In genomic region chr18:54919412-54919811, GRCh38 we compare ENCODE assay signal across 27 cellular contexts. TPM values are rescaled to one million over a fixed set of nuclear protein-coding genes. Genes with fewer than 3 reads are reported as not detected.
DNase-seq lines count a peak whose midpoint lies in the region; ATAC-seq, FAIRE-seq and TF ChIP-seq lines count a peak whose summit lies in the region.
"Had no signal": no experiment of that assay in that cellular context is flagged by ENCODE, and none has a peak within 500 bp of the region (broad histone marks: within the 10 kb centered on the region; RNA-seq: fewer than 3 reads in every experiment).

No MANE protein-coding gene starts in this region.

- H3K79me2 ChIP-seq in SK-N-SH (ENCODE audit: insufficient read depth) = no peaks in the 10 kb centered on the region
- no peaks in the 10 kb centered on the region for H3K79me2 ChIP-seq in neural progenitor cell (ENCODE audit: low read depth)

- H3K4me2 ChIP-seq in SK-N-SH (no peak overlapping the region), neural progenitor cell (no peak overlapping the region)
- H3K4me2 ChIP-seq: BLaER1 treated with 17β-estradiol and CSF1 and Interleukin-3, amounts not matched to agents 10 nM and 100 nM had no signal

- H3K27ac ChIP-seq in SK-N-SH (ENCODE audit: low read depth in 2 of 2, low read length in 1 of 2) (peak overlapping the region in 1 of 2 experiments; percentile 93; a peak in 2 of 4 replicates), neural progenitor cell (no peak overlapping the region)
- H3K27ac ChIP-seq in naive thymus-derived CD4-positive, alpha-beta T cell (ENCODE audit: low read depth, low read length) = no peak overlapping the region
- H3K27ac ChIP-seq: BLaER1 treated with 17β-estradiol and CSF1 and Interleukin-3, amounts not matched to agents 10 nM and 100 nM; C4-2B had no signal

- TF ChIP-seq CTCF in BE2C (IDR thresholded peaks at IDR 0.05; ENCODE audit: low read depth, low read length) (no peak), D721Med (IDR thresholded peaks at IDR 0.05; ENCODE audit: insufficient read depth, missing control alignments) (no peak), SK-N-SH (IDR thresholded peaks at IDR 0.05) (no peak), neural progenitor cell (IDR thresholded peaks at IDR 0.05) (no peak)

- TF ChIP-seq RAD21 in SK-N-SH (IDR thresholded peaks at IDR 0.05; ENCODE audit: low read length) = no peak; the same call in 1 of the 2 replicates

- no peaks in the 10 kb centered on the region for H3K36me3 Mint-ChIP-seq in neural progenitor cell
- no peaks in the 10 kb centered on the region for H3K36me3 Mint-ChIP-seq in naive thymus-derived CD4-positive, alpha-beta T cell
- H3K36me3 Mint-ChIP-seq: CD8-positive, alpha-beta T cell had no signal

- DNase-seq in BE2C (peak; percentile 24), D721Med (ENCODE audit: insufficient read length, low spot score) (no peak), SK-N-SH (peak; percentile 39), neural progenitor cell (ENCODE audit: low spot score) (no peak), NCI-H1092 (lab: John Stamatoyannopoulos, UW) (no peak)
- DNase-seq in naive thymus-derived CD4-positive, alpha-beta T cell = no peak
- DNase-seq in stimulated activated CD8-positive, alpha-beta memory T cell treated with anti-CD3 and anti-CD28 coated beads, Interleukin-4, amount 100 ng/mL, for 48 hours = no peak
- DNase-seq: 8988T; ACHN; Caco-2; Calu3; CD4-positive, alpha-beta T cell; CD8-positive, alpha-beta T cell; DMS 273 treated with DMSO at 0.1 percent for 48 hours; DMS153; DMS53; DMS79; DND-41; EL; GDM1 had no signal

- H3K4me1 Mint-ChIP-seq in neural progenitor cell = peaks cover 19% of the 10 kb centered on the region
- no peaks in the 10 kb centered on the region for H3K4me1 Mint-ChIP-seq in naive thymus-derived CD4-positive, alpha-beta T cell

- H3K4me3 Mint-ChIP-seq in neural progenitor cell = no peak overlapping the region
- no peak overlapping the region for H3K4me3 Mint-ChIP-seq in naive thymus-derived CD4-positive, alpha-beta T cell
- H3K4me3 Mint-ChIP-seq: CD4-positive, alpha-beta T cell; CD8-positive, alpha-beta T cell had no signal

- 73% methylated on average over 6 of the region's 6 CpGs for WGBS in SK-N-SH (ENCODE audit: low lambda C conversion rate)

- H3K9me3 ChIP-seq in BE2C = no peaks in the 10 kb centered on the region
- no peaks in the 10 kb centered on the region for H3K9me3 ChIP-seq in SK-N-SH
- H3K9me3 ChIP-seq in neural progenitor cell (ENCODE audit: low read depth) = no peaks in the 10 kb centered on the region
- no peaks in the 10 kb centered on the region for H3K9me3 ChIP-seq in naive thymus-derived CD4-positive, alpha-beta T cell (ENCODE audit: control insufficient read depth in 2 of 3, low read length in 3 of 3)
- H3K9me3 ChIP-seq: Caco-2 had no signal

- intact Hi-C loops in naive thymus-derived CD4-positive, alpha-beta T cell (cut with micrococcal nuclease) = no loop called here

- H3K27me3 ChIP-seq in BE2C (no peaks in the 10 kb centered on the region), SK-N-SH (ENCODE audit: insufficient read depth) (no peaks in the 10 kb centered on the region), neural progenitor cell (no peaks in the 10 kb centered on the region)
- no peaks in the 10 kb centered on the region for H3K27me3 ChIP-seq in naive thymus-derived CD4-positive, alpha-beta T cell (ENCODE audit: control insufficient read depth in 2 of 2, insufficient read depth in 2 of 2, low read length in 2 of 2)
- H3K27me3 ChIP-seq: BLaER1 treated with 17β-estradiol and CSF1 and Interleukin-3, amounts not matched to agents 10 nM and 100 nM had no signal

- POLR2A ChIA-PET in SK-N-SH (lab: Yijun Ruan, JAX) = interaction anchor here (0.9 kb wide), 1 partner anchor 93 kb away, joined by 3 read pairs; no protein-coding TSS in a partner anchor
- POLR2A ChIA-PET in naive thymus-derived CD4-positive, alpha-beta T cell (lab: Charles Lee) = no interaction called here

- H3F3A ChIP-seq in SK-N-SH (replicated peaks; ENCODE audit: insufficient read depth) (no peaks in the 10 kb centered on the region), neural progenitor cell (ENCODE audit: low read depth) (no peaks in the 10 kb centered on the region)

- peak overlapping the region; percentile 15; the same call in 1 of the 2 replicates for H3K4me3 ChIP-seq in BE2C (ENCODE audit: low read depth, low read length)
- no peak overlapping the region for H3K4me3 ChIP-seq in SK-N-SH (ENCODE audit: low read depth in 2 of 2, low read length in 1 of 2)
- H3K4me3 ChIP-seq in neural progenitor cell = no peak overlapping the region
- H3K4me3 ChIP-seq in naive thymus-derived CD4-positive, alpha-beta T cell (ENCODE audit: low read length) = no peak overlapping the region
- H3K4me3 ChIP-seq: BLaER1 treated with 17β-estradiol and CSF1 and Interleukin-3, amounts not matched to agents 10 nM and 100 nM; GM12878 had no signal

- CTCF ChIA-PET in SK-N-SH (lab: Yijun Ruan, JAX) = interaction anchor here (1.2 to 2.8 kb wide), 3 partner anchors 9 to 48 kb away, joined by 3 to 11 read pairs (median 4); no protein-coding TSS in a partner anchor
- CTCF ChIA-PET in naive thymus-derived CD4-positive, alpha-beta T cell (lab: Charles Lee) = no interaction called here

- H2AFZ ChIP-seq in SK-N-SH (ENCODE audit: low read depth) (no peak overlapping the region), neural progenitor cell (replicated peaks) (peak overlapping the region; percentile 1)

- no peak overlapping the region for H3K27ac Mint-ChIP-seq in neural progenitor cell
- H3K27ac Mint-ChIP-seq in naive thymus-derived CD4-positive, alpha-beta T cell = no peak overlapping the region
- H3K27ac Mint-ChIP-seq: CD4-positive, alpha-beta T cell; CD8-positive, alpha-beta T cell had no signal

- H3K36me3 ChIP-seq in BE2C (no peaks in the 10 kb centered on the region), SK-N-SH (replicated peaks in 1 of 2; ENCODE audit: control insufficient read depth in 1 of 2, insufficient read depth in 2 of 2, low read length in 1 of 2) (no peaks in the 10 kb centered on the region), neural progenitor cell (no peaks in the 10 kb centered on the region)
- no peaks in the 10 kb centered on the region for H3K36me3 ChIP-seq in naive thymus-derived CD4-positive, alpha-beta T cell (ENCODE audit: control insufficient read depth in 2 of 3, insufficient read depth in 3 of 3, low read length in 3 of 3)
- H3K36me3 ChIP-seq: BLaER1 treated with 17β-estradiol and CSF1 and Interleukin-3, amounts not matched to agents 10 nM and 100 nM had no signal

- H4K20me1 ChIP-seq in SK-N-SH (ENCODE audit: insufficient read depth) (no peaks in the 10 kb centered on the region), neural progenitor cell (ENCODE audit: low read depth) (no peaks in the 10 kb centered on the region)
- H4K20me1 ChIP-seq: BLaER1 treated with 17β-estradiol and CSF1 and Interleukin-3, amounts not matched to agents 10 nM and 100 nM had no signal

- H3K9me3 Mint-ChIP-seq in neural progenitor cell = peaks cover 2% of the 10 kb centered on the region
- H3K9me3 Mint-ChIP-seq in naive thymus-derived CD4-positive, alpha-beta T cell = peaks cover 0 to 2% (median 0%) of the 10 kb centered on the region in 11 donors
- H3K9me3 Mint-ChIP-seq: CD4-positive, alpha-beta T cell; CD8-positive, alpha-beta T cell had no signal

- H3K4me1 ChIP-seq in BE2C (peaks cover 6% of the 10 kb centered on the region; the same call in 1 of the 2 replicates), SK-N-SH (ENCODE audit: control insufficient read depth in 1 of 2, insufficient read depth in 2 of 2, low read depth in 1 of 2, low read length in 1 of 2) (peaks cover 0 to 26% of the 10 kb centered on the region in 2 experiments; a peak in 2 of 4 replicates), neural progenitor cell (no peaks in the 10 kb centered on the region)
- H3K4me1 ChIP-seq in naive thymus-derived CD4-positive, alpha-beta T cell (ENCODE audit: control insufficient read depth in 2 of 2, insufficient read depth in 2 of 2, low read length in 2 of 2) = no peaks in the 10 kb centered on the region
- H3K4me1 ChIP-seq: Caco-2 had no signal

- FAIRE-seq in D721Med (lab: Jason Lieb, UNC) = peak; percentile 16
- FAIRE-seq: A204.1, GM12878, GM19239 had no signal

- peaks cover 3% of the 10 kb centered on the region for H3K27me3 Mint-ChIP-seq in neural progenitor cell (ENCODE audit: insufficient read depth, low read depth)
- H3K27me3 Mint-ChIP-seq in naive thymus-derived CD4-positive, alpha-beta T cell = peaks cover 0 to 6% (median 2%) of the 10 kb centered on the region in 5 donors
- H3K27me3 Mint-ChIP-seq: CD4-positive, alpha-beta T cell had no signal

- H3K9ac ChIP-seq in SK-N-SH (no peak overlapping the region), neural progenitor cell (no peak overlapping the region)
- H3K9ac ChIP-seq: BLaER1 treated with 17β-estradiol and CSF1 and Interleukin-3, amounts not matched to agents 10 nM and 100 nM had no signal

- no peak for ATAC-seq in naive thymus-derived CD4-positive, alpha-beta T cell
- ATAC-seq: CD8-positive, alpha-beta T cell; GM12878 had no signal

- no peaks in the 10 kb centered on the region for H3K9me2 ChIP-seq in SK-N-SH

- TF ChIP-seq EP300 in SK-N-SH (IDR thresholded peaks at IDR 0.05; ENCODE audit: borderline replicate concordance in 1 of 2, low read depth in 1 of 2, low read length in 1 of 2) = peak in 1 of 2 experiments; percentile 93; a peak in 2 of 4 replicates

TF ChIP-seq in SK-N-SH, 30 proteins besides CTCF, POLR2A, EP300 and RAD21 (continues in another document):
- TF ChIP-seq FOXJ3 (CRISPR knock-in tag; IDR thresholded peaks at IDR 0.05) = peak; percentile 63; the same call in 1 of the 2 replicates
- no peak for TF ChIP-seq JUND (IDR thresholded peaks at IDR 0.05)
- TF ChIP-seq NFIC (IDR thresholded peaks at IDR 0.05; ENCODE audit: borderline replicate concordance) = no peak
- TF ChIP-seq NRF1 (IDR thresholded peaks at IDR 0.05; ENCODE audit: low read depth, low read length) = no peak
- TF ChIP-seq CHD2 (IDR thresholded peaks at IDR 0.05; ENCODE audit: low read length, partially characterized antibody) = peak; percentile 48
- TF ChIP-seq, protein P1, sequence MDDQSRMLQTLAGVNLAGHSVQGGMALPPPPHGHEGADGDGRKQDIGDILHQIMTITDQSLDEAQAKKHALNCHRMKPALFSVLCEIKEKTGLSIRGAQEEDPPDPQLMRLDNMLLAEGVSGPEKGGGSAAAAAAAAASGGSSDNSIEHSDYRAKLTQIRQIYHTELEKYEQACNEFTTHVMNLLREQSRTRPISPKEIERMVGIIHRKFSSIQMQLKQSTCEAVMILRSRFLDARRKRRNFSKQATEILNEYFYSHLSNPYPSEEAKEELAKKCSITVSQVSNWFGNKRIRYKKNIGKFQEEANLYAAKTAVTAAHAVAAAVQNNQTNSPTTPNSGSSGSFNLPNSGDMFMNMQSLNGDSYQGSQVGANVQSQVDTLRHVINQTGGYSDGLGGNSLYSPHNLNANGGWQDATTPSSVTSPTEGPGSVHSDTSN (IDR thresholded peaks at IDR 0.05) = no peak

RNA-seq across cellular contexts. Expression of gene CCDC68, which starts 39.8 kb away (rescaled TPM):
- 0.86 TPM for polyA plus RNA-seq in BE2C (2012; ENCODE audit: insufficient read depth, insufficient read length, low read depth)
- polyA plus RNA-seq in SK-N-SH (2012; rRNA removed) = not detected in 2 replicates
- 0.01 TPM in 1 of 2 replicates, not detected in the other for polyA plus RNA-seq in SK-N-SH (2012; cell fraction: cytosol; rRNA removed)
- polyA plus RNA-seq in SK-N-SH (2012; cell fraction: nucleus; rRNA removed) = not detected in 2 replicates
- not detected in 2 replicates for total RNA-seq in neural progenitor cell (ENCODE audit: low replicate concordance)
- total RNA-seq in naive thymus-derived CD4-positive, alpha-beta T cell = not detected
- under 1 TPM in 1 of 2 donors, not detected in 1; 0.41 TPM for polyA plus RNA-seq in naive thymus-derived CD4-positive, alpha-beta T cell
- total RNA-seq: A673; CD4-positive, alpha-beta T cell; CD8-positive, alpha-beta T cell; G401; GM12878 had no signal

Comparison
In these comparisons a context has a peak if more than half of its experiments do, and no peak if none do; other contexts are left out.
1. DNase-seq: peak in BE2C (single experiment) and SK-N-SH (single experiment); none in D721Med (single experiment), neural progenitor cell (single experiment), naive thymus-derived CD4-positive, alpha-beta T cell (0 of 9), NCI-H1092 (single experiment) and stimulated activated CD8-positive, alpha-beta memory T cell treated with anti-CD3 and anti-CD28 coated beads, Interleukin-4, amount 100 ng/mL, for 48 hours (single experiment).